Comparison of ENCODE assay signal across 36 cellular contexts in the genomic region with DNA sequence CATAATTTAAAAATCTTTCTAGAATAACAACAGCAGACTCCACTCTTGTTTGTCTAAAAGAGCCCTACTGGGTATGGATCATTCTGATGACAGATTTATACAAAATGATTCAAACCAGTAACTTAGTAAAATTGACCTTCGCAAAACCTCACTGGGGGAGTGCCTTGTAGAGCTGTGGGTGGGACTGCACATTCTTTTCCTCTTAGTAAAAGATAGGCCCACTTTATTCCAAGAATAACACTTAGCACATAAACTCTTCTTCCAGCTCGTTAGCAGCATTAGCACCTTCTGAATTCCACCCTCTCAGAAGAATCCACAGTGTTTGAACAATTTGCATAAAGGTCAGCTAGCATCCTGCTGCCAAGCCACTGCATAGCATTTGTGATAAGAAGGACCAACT.
A peak's percentile ranks its signal among the peaks of the same experiment; 100 is the strongest.
DNase-seq lines count a peak whose midpoint lies in the region; ATAC-seq and TF ChIP-seq lines count a peak whose summit lies in the region.
"Had no signal": no experiment of that assay in that cellular context is flagged by ENCODE, and none has a peak within 500 bp of the region (broad histone marks: within the 10 kb centered on the region; RNA-seq: fewer than 3 reads in every experiment).

No MANE protein-coding gene starts in this region.

- H3K36me3 ChIP-seq in HEK293 (ENCODE audit: control insufficient read depth in 2 of 2, insufficient read depth in 1 of 2, low read length in 2 of 2), result peaks cover 0 to 6% of the 10 kb centered on the region in 2 experiments; a peak in 1 of 3 replicates
- H3K36me3 ChIP-seq: BE2C, neutrophil, sigmoid colon had no signal

- no peak overlapping the region for H3K27ac Mint-ChIP-seq in WTC11
- no peak overlapping the region for H3K27ac Mint-ChIP-seq in activated CD4-positive, alpha-beta T cell treated with anti-CD3 and anti-CD28 coated beads, Interleukin-2, amount 10 ng/mL, durations not matched to agents 7 days and 5 days
- H3K27ac Mint-ChIP-seq in stimulated activated memory B cell treated with anti-CD40 and anti-IgM and Interleukin-4, amounts not matched to agents 10 μg/mL and 1 μg/mL and 100 μg/mL, for 72 hours, result no peak overlapping the region
- H3K27ac Mint-ChIP-seq: activated CD4-positive, alpha-beta memory T cell treated with anti-CD3 and anti-CD28 coated beads for 36 hours; activated naive CD8-positive, alpha-beta T cell treated with anti-CD3 and anti-CD28 coated beads, Interleukin-2, amount 50 U/mL, for 24 hours; activated T-cell treated with anti-CD3 and anti-CD28 coated beads, Interleukin-2, amount 50 U/mL, for 72 hours; brain; CD8-positive, alpha-beta T cell; progenitor cell of endocrine pancreas; stimulated activated effector memory CD8-positive, alpha-beta T cell treated with anti-CD3 and anti-CD28 coated beads, Interleukin-12 subunit alpha, Interleukin-12 subunit beta, amount 100 ng/mL, for 72 hours; T-helper 17 cell; type B pancreatic cell had no signal

- TF ChIP-seq CTCF in HEK293 (tag by site-specific recombination; IDR thresholded peaks at IDR 0.05), result no peak
- TF ChIP-seq CTCF in WTC11 (IDR thresholded peaks at IDR 0.05), result no peak

- no peak overlapping the region for H3K27ac ChIP-seq in HEK293 (ENCODE audit: extremely low read depth, low read depth, low read length)
- H3K27ac ChIP-seq: neutrophil, PC-9, sigmoid colon had no signal

- H3K27me3 Mint-ChIP-seq in WTC11 (ENCODE audit: low read depth), result no peaks in the 10 kb centered on the region
- peaks cover 9% of the 10 kb centered on the region for H3K27me3 Mint-ChIP-seq in activated CD4-positive, alpha-beta T cell treated with anti-CD3 and anti-CD28 coated beads, Interleukin-2, amount 10 ng/mL, durations not matched to agents 7 days and 5 days
- H3K27me3 Mint-ChIP-seq in stimulated activated memory B cell treated with anti-CD40 and anti-IgM and Interleukin-4, amounts not matched to agents 10 μg/mL and 1 μg/mL and 100 μg/mL, for 72 hours, result no peaks in the 10 kb centered on the region
- H3K27me3 Mint-ChIP-seq: brain, progenitor cell of endocrine pancreas, type B pancreatic cell had no signal

- peak; percentile 53 for ATAC-seq in WTC11
- no peak for ATAC-seq in stimulated activated memory B cell treated with anti-CD40 and anti-IgM and Interleukin-4, amounts not matched to agents 10 μg/mL and 1 μg/mL and 100 μg/mL, for 72 hours
- ATAC-seq: activated CD4-positive, CD25-positive, alpha-beta regulatory T cell treated with anti-CD3 and anti-CD28 coated beads, Interleukin-2, amount 50 U/mL, for 24 hours; activated naive CD8-positive, alpha-beta T cell treated with anti-CD3 and anti-CD28 coated beads, Interleukin-2, amount 50 U/mL, for 24 hours; activated T-cell treated with anti-CD3 and anti-CD28 coated beads, Interleukin-2, amount 50 U/mL, for 72 hours; CD8-positive, alpha-beta T cell; GM12878; HCT116; left lobe of liver; SK-N-SH treated with all-trans-retinoic acid at 6 μM for 48 hours; stimulated activated effector memory CD8-positive, alpha-beta T cell treated with anti-CD3 and anti-CD28 coated beads, Interleukin-12 subunit alpha, Interleukin-12 subunit beta, amount 100 ng/mL, for 72 hours; T-helper 17 cell had no signal

- DNase-seq in WTC11 (ENCODE audit: low spot score) (no peak), glomerular visceral epithelial cell (ENCODE audit: extremely low spot score) (peak; percentile 21), renal cortical epithelial cell (ENCODE audit: low read depth) (peak; percentile 20), HUDEP-2 (lab: John Stamatoyannopoulos, UW; ENCODE audit: unreplicated experiment in 76 of 76) (no peak), NCI-H524 (lab: John Stamatoyannopoulos, UW) (no peak)
- no peak for DNase-seq in activated CD4-positive, alpha-beta T cell treated with anti-CD3 and anti-CD28 coated beads, Interleukin-2, amount 10 ng/mL, durations not matched to agents 7 days and 5 days
- DNase-seq: activated CD4-positive, alpha-beta memory T cell treated with anti-CD3 and anti-CD28 coated beads for 36 hours; activated naive CD4-positive, alpha-beta T cell; activated naive CD8-positive, alpha-beta T cell treated with anti-CD3 and anti-CD28 coated beads, Interleukin-2, amount 50 U/mL, for 24 hours; activated T-cell treated with anti-CD3 and anti-CD28 coated beads, Interleukin-2, amount 50 U/mL, for 72 hours; BE2C; CD8-positive, alpha-beta T cell; DMS 273 treated with DMSO at 0.1 percent for 48 hours; hippocampal formation; mesenchymal stem cell; NCI-H1694 treated with DMSO at 0.1 percent for 48 hours; NCI-H2171 treated with DMSO at 0.1 percent for 48 hours; NCI-H510A treated with DMSO at 0.1 percent for 48 hours; PC-9; sigmoid colon; stimulated activated CD4-positive, alpha-beta T cell treated with anti-CD3 and anti-CD28 coated beads, Interleukin-15, amount 100 ng/mL, for 24 hours; substantia nigra; T-helper 17 cell had no signal

- H3K9me3 Mint-ChIP-seq in WTC11, result no peaks in the 10 kb centered on the region
- H3K9me3 Mint-ChIP-seq in activated CD4-positive, alpha-beta T cell treated with anti-CD3 and anti-CD28 coated beads, Interleukin-2, amount 10 ng/mL, durations not matched to agents 7 days and 5 days, result no peaks in the 10 kb centered on the region
- no peaks in the 10 kb centered on the region for H3K9me3 Mint-ChIP-seq in stimulated activated memory B cell treated with anti-CD40 and anti-IgM and Interleukin-4, amounts not matched to agents 10 μg/mL and 1 μg/mL and 100 μg/mL, for 72 hours
- H3K9me3 Mint-ChIP-seq: activated CD4-positive, alpha-beta memory T cell treated with anti-CD3 and anti-CD28 coated beads for 36 hours; activated naive CD8-positive, alpha-beta T cell treated with anti-CD3 and anti-CD28 coated beads, Interleukin-2, amount 50 U/mL, for 24 hours; brain; CD8-positive, alpha-beta T cell; stimulated activated effector memory CD8-positive, alpha-beta T cell treated with anti-CD3 and anti-CD28 coated beads, Interleukin-12 subunit alpha, Interleukin-12 subunit beta, amount 100 ng/mL, for 72 hours; type B pancreatic cell had no signal

- peaks cover 3% of the 10 kb centered on the region; the same call in 1 of the 2 replicates for H3K4me1 ChIP-seq in HEK293 (ENCODE audit: control insufficient read depth, insufficient read depth, low read length)
- H3K4me1 ChIP-seq: BE2C, sigmoid colon had no signal

- POLR2A ChIA-PET in HEK293 (lab: Yijun Ruan, JAX), result no interaction called here
- POLR2A ChIA-PET in WTC11 (lab: Charles Lee), result no interaction called here
- POLR2A ChIA-PET in activated CD4-positive, alpha-beta T cell treated with anti-CD3 and anti-CD28 coated beads, Interleukin-2, amount 10 ng/mL, durations not matched to agents 7 days and 5 days (lab: Charles Lee), result no interaction called here

- H3K36me3 Mint-ChIP-seq in WTC11, result peaks cover 8% of the 10 kb centered on the region
- no peaks in the 10 kb centered on the region for H3K36me3 Mint-ChIP-seq in activated CD4-positive, alpha-beta T cell treated with anti-CD3 and anti-CD28 coated beads, Interleukin-2, amount 10 ng/mL, durations not matched to agents 7 days and 5 days (ENCODE audit: low read depth)
- H3K36me3 Mint-ChIP-seq in stimulated activated memory B cell treated with anti-CD40 and anti-IgM and Interleukin-4, amounts not matched to agents 10 μg/mL and 1 μg/mL and 100 μg/mL, for 72 hours, result no peaks in the 10 kb centered on the region
- H3K36me3 Mint-ChIP-seq: activated CD4-positive, alpha-beta memory T cell treated with anti-CD3 and anti-CD28 coated beads for 36 hours; CD8-positive, alpha-beta T cell; IgD-negative memory B cell; stimulated activated effector memory CD8-positive, alpha-beta T cell treated with anti-CD3 and anti-CD28 coated beads, Interleukin-12 subunit alpha, Interleukin-12 subunit beta, amount 100 ng/mL, for 72 hours had no signal

- H3K4me1 Mint-ChIP-seq in WTC11, result peaks cover 13% of the 10 kb centered on the region
- H3K4me1 Mint-ChIP-seq in activated CD4-positive, alpha-beta T cell treated with anti-CD3 and anti-CD28 coated beads, Interleukin-2, amount 10 ng/mL, durations not matched to agents 7 days and 5 days, result no peaks in the 10 kb centered on the region
- H3K4me1 Mint-ChIP-seq in stimulated activated memory B cell treated with anti-CD40 and anti-IgM and Interleukin-4, amounts not matched to agents 10 μg/mL and 1 μg/mL and 100 μg/mL, for 72 hours, result no peaks in the 10 kb centered on the region
- H3K4me1 Mint-ChIP-seq: activated naive CD8-positive, alpha-beta T cell treated with anti-CD3 and anti-CD28 coated beads, Interleukin-2, amount 50 U/mL, for 24 hours; IgD-negative memory B cell; stimulated activated effector memory CD8-positive, alpha-beta T cell treated with anti-CD3 and anti-CD28 coated beads, Interleukin-12 subunit alpha, Interleukin-12 subunit beta, amount 100 ng/mL, for 72 hours; T-helper 17 cell had no signal

- CTCF ChIA-PET in HEK293 (lab: Yijun Ruan, JAX) (interaction anchor here (0.5 to 3.3 kb wide), 3 partner anchors 12 to 254 kb away, joined by 4 to 21 read pairs (median 6); no protein-coding TSS in a partner anchor), WTC11 (lab: Charles Lee) (interaction anchor here (0.6 to 3.4 kb wide), 4 partner anchors 11 to 302 kb away, joined by 3 to 18 read pairs (median 10); partner anchors contain the start of gene FREM2)
- CTCF ChIA-PET in activated CD4-positive, alpha-beta T cell treated with anti-CD3 and anti-CD28 coated beads, Interleukin-2, amount 10 ng/mL, durations not matched to agents 7 days and 5 days (lab: Charles Lee), result no interaction called here

- H3K4me3 Mint-ChIP-seq in WTC11, result no peak overlapping the region
- no peak overlapping the region for H3K4me3 Mint-ChIP-seq in activated CD4-positive, alpha-beta T cell treated with anti-CD3 and anti-CD28 coated beads, Interleukin-2, amount 10 ng/mL, durations not matched to agents 7 days and 5 days
- no peak overlapping the region for H3K4me3 Mint-ChIP-seq in stimulated activated memory B cell treated with anti-CD40 and anti-IgM and Interleukin-4, amounts not matched to agents 10 μg/mL and 1 μg/mL and 100 μg/mL, for 72 hours
- H3K4me3 Mint-ChIP-seq: activated CD4-positive, alpha-beta memory T cell treated with anti-CD3 and anti-CD28 coated beads for 36 hours; activated naive CD8-positive, alpha-beta T cell treated with anti-CD3 and anti-CD28 coated beads, Interleukin-2, amount 50 U/mL, for 24 hours; activated T-cell treated with anti-CD3 and anti-CD28 coated beads, Interleukin-2, amount 50 U/mL, for 72 hours; brain; CD8-positive, alpha-beta T cell; IgD-negative memory B cell; stimulated activated effector memory CD8-positive, alpha-beta T cell treated with anti-CD3 and anti-CD28 coated beads, Interleukin-12 subunit alpha, Interleukin-12 subunit beta, amount 100 ng/mL, for 72 hours; T-helper 17 cell; type B pancreatic cell had no signal

- H3K9me3 ChIP-seq in HEK293 (ENCODE audit: control insufficient read depth, insufficient read depth, low read depth, low read length), result no peaks in the 10 kb centered on the region
- H3K9me3 ChIP-seq: BE2C, neutrophil, sigmoid colon had no signal

- H3K4me3 ChIP-seq in HEK293 (ENCODE audit: low read depth, low read length), result no peak overlapping the region
- H3K4me3 ChIP-seq: GM12878, PC-9, sigmoid colon had no signal

TF ChIP-seq in WTC11, 78 proteins besides CTCF, POLR2A, EP300 and RAD21 (continues in another document):
- TF ChIP-seq JAZF1 (CRISPR knock-in tag; IDR thresholded peaks at IDR 0.05), result no peak

Comparison
In these comparisons a context has a peak if more than half of its experiments do, and no peak if none do; other contexts are left out.
1. DNase-seq: peak in glomerular visceral epithelial cell (single experiment) and renal cortical epithelial cell (single experiment); none in WTC11 (single experiment), HUDEP-2 (0 of 76), activated CD4-positive, alpha-beta T cell treated with anti-CD3 and anti-CD28 coated beads, Interleukin-2, amount 10 ng/mL, durations not matched to agents 7 days and 5 days (single experiment) and NCI-H524 (0 of 2).